ENCODE assay signal across 1 cellular context in genomic region chr1:12544992-12545391, GRCh38.
TF ChIP-seq lines count a peak whose summit lies in the region.

No MANE protein-coding gene starts in this region.

TF ChIP-seq in WTC11, 78 proteins besides CTCF, POLR2A, EP300 and RAD21 (continued from another document):
- TF ChIP-seq PRDM15 (CRISPR knock-in tag; IDR thresholded peaks at IDR 0.05), result no peak
- no peak for TF ChIP-seq AR (CRISPR knock-in tag; IDR thresholded peaks at IDR 0.05)
- no peak for TF ChIP-seq ZNF425 (CRISPR knock-in tag; conservative IDR thresholded peaks at IDR 0.05)
